Comparison of ENCODE assay signal across 16 cellular contexts in the genomic region with DNA sequence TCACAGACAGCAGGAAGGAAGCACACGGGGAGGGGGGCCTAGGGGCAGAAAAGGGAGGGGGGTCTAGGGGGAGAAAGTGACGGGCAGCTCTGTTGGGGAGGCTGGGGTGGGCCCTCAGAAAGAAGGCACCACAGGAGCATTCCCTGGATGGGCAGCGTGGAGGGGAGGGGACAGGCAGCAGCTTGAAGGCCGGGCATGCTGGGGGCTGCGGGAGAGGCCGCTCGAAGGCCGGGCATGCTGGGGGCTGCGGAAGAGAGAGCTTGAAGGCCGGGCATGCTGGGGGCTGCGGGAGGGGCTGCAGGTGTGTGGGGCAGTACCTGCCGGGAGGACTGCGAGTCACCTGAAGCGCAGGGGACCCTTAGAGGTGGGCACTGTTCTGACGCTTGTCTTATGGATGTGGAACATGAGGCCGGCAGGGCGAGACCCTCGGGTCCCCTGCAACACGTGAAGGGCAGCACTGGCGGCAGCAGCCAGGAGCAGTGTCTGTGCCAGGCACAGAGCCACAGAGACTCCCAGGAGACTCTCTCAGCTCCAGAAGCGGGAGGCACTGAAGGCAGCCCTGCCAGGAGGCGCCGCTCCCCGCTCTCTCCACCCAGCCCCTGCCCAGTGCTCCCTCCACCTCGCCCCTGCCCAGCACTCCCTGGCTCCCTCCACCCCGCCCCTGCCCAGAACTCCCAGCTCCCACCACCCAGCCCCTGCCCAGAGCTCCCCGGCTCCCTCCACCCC. TPM values are rescaled to one million over a fixed set of nuclear protein-coding genes. Genes with fewer than 3 reads are reported as not detected.
DNase-seq lines count a peak whose midpoint lies in the region; ATAC-seq and TF ChIP-seq lines count a peak whose summit lies in the region.
"Had no signal": no experiment of that assay in that cellular context is flagged by ENCODE, and none has a peak within 500 bp of the region (broad histone marks: within the 10 kb centered on the region; RNA-seq: fewer than 3 reads in every experiment).

No MANE protein-coding gene starts in this region.

- H3K9me3 ChIP-seq in A673 (ENCODE audit: low read depth, low read length, poor library complexity, severe bottlenecking) (no peaks in the 10 kb centered on the region), gastroesophageal sphincter (no peaks in the 10 kb centered on the region), prostate gland (no peaks in the 10 kb centered on the region)
- H3K9me3 ChIP-seq: SJCRH30 had no signal

- intact Hi-C loops in A673 (cut with micrococcal nuclease; ENCODE audit: unreplicated experiment) (no loop called here), prostate gland (cut with DNase I) (no loop called here)

- H3K4me3 ChIP-seq in A673 (ENCODE audit: low read depth, low read length, poor library complexity, severe bottlenecking) = no peak overlapping the region
- peak overlapping the region; percentile 3 to 42 for H3K4me3 ChIP-seq in gastroesophageal sphincter
- no peak overlapping the region for H3K4me3 ChIP-seq in prostate gland
- H3K4me3 ChIP-seq: SJCRH30 had no signal

- no peak for ATAC-seq in gastroesophageal sphincter
- no peak for ATAC-seq in HG03432 (IDR thresholded peaks at IDR 0.05; ENCODE audit: unreplicated experiment)
- no peak for ATAC-seq in GM21423 (IDR thresholded peaks at IDR 0.05; ENCODE audit: unreplicated experiment)

- TF ChIP-seq POLR2A in gastroesophageal sphincter (IDR thresholded peaks at IDR 0.05) = no peak
- no peak for TF ChIP-seq POLR2A in prostate gland (IDR thresholded peaks at IDR 0.05)

- H3K36me3 ChIP-seq in A673 (ENCODE audit: insufficient read depth, low read length, poor library complexity, severe bottlenecking) = no peaks in the 10 kb centered on the region
- H3K36me3 ChIP-seq in gastroesophageal sphincter = peaks cover 0 to 5% of the 10 kb centered on the region in 2 donors
- no peaks in the 10 kb centered on the region for H3K36me3 ChIP-seq in prostate gland

- H3K4me1 ChIP-seq in A673 (ENCODE audit: insufficient read depth, low read length, poor library complexity, severe bottlenecking) (peaks cover 49% of the 10 kb centered on the region), gastroesophageal sphincter (peaks cover 12 to 94% (median 75%) of the 10 kb centered on the region in 3 donors), prostate gland (replicated peaks) (peaks cover 44% of the 10 kb centered on the region)

- 40 to 48% methylated on average over 9 to 16 of the region's 27 CpGs for WGBS in gastroesophageal sphincter (ENCODE audit: low coverage in 1 of 2), 2 donors
- WGBS in prostate gland = 38% methylated on average over 27 of the region's 27 CpGs

- no peak for TF ChIP-seq EP300 in gastroesophageal sphincter (IDR thresholded peaks at IDR 0.05)

- TF ChIP-seq CTCF in A673 (conservative IDR thresholded peaks at IDR 0.05; ENCODE audit: low read depth, low read length) = no peak
- no peak for TF ChIP-seq CTCF in gastroesophageal sphincter (IDR thresholded peaks at IDR 0.05)
- TF ChIP-seq CTCF in prostate gland (IDR thresholded peaks at IDR 0.05) = no peak

- no peaks in the 10 kb centered on the region for H3K27me3 ChIP-seq in A673 (replicated peaks; ENCODE audit: insufficient read depth, low read depth, low read length, poor library complexity)
- H3K27me3 ChIP-seq in gastroesophageal sphincter = no peaks in the 10 kb centered on the region
- H3K27me3 ChIP-seq in prostate gland (replicated peaks; ENCODE audit: insufficient read depth) = no peaks in the 10 kb centered on the region
- H3K27me3 ChIP-seq: SJCRH30 had no signal

- H3K27ac ChIP-seq in A673 (ENCODE audit: low read depth, low read length, poor library complexity, severe bottlenecking) = peak overlapping the region; percentile 74
- peak overlapping the region; percentile 1 to 87 (median 84) for H3K27ac ChIP-seq in gastroesophageal sphincter
- peak overlapping the region; percentile 50 for H3K27ac ChIP-seq in prostate gland
- H3K27ac ChIP-seq: HL-60, SJCRH30 had no signal

- POLR2A ChIA-PET in A673 (lab: Charles Lee; ENCODE audit: low non-redundant PET) = no interaction called here

- CTCF ChIA-PET in A673 (lab: Charles Lee) = interaction anchor here (0.6 to 1.0 kb wide), 2 partner anchors 202 to 207 kb away, joined by 5 to 10 read pairs; a partner anchor contains a TSS

- DNase-seq in A673 (ENCODE audit: low spot score) (no peak), NCI-H2171 (lab: John Stamatoyannopoulos, UW) (peak; percentile 38), prostate gland (ENCODE audit: low spot score) (no peak), COLO668 (lab: John Stamatoyannopoulos, UW; ENCODE audit: unreplicated experiment) (no peak), NCI-H2107 (lab: John Stamatoyannopoulos, UW) (no peak)
- DNase-seq: activated CD4-positive, alpha-beta memory T cell treated with anti-CD3 and anti-CD28 coated beads, Interleukin-2, amount 10 ng/mL, durations not matched to agents 7 days and 5 days; DMS153; effector CD4-positive, alpha-beta T cell; H9; NCI-H2029; NCI-H82; SJCRH30 had no signal

- BruUV-seq in A673 (replicated peaks; lab: Mats Ljungman, UMichigan) = no TSS peak

RNA-seq across cellular contexts. Expression of a gene that starts 13.3 kb away (rescaled TPM):
- total RNA-seq in A673 (2021) = 48.6 and 51.0 TPM in 2 replicates
- total RNA-seq in gastroesophageal sphincter = 10 to 100 TPM; 18.6 to 31.8 (median 19.7) TPM
- total RNA-seq in prostate gland = 10 to 100 TPM; 28.2 to 47.5 TPM

RNA-seq across cellular contexts. Expression of a gene that starts 33.3 kb away (rescaled TPM):
- total RNA-seq in A673 (2021) = 44.2 and 45.3 TPM in 2 replicates
- total RNA-seq in gastroesophageal sphincter = 10 to 100 TPM; 36.2 to 57.9 (median 41.3) TPM
- 100 to 1,000 TPM in 1 of 2 donors, 10 to 100 TPM in 1; 62.0 to 105 TPM for total RNA-seq in prostate gland

Comparison
In these comparisons a context has a peak if more than half of its experiments do, and no peak if none do; other contexts are left out.
1. H3K4me3 ChIP-seq: peak in gastroesophageal sphincter (2 of 2); none in A673 (single experiment) and prostate gland (0 of 2).
2. Peak in every context shown above with its lines, with median percentiles within 50 percentile points of each other: H3K27ac ChIP-seq.